Comparison of ENCODE assay signal across 8 cellular contexts in genomic region chr4:139656614-139657486, GRCh38.
DNase-seq lines count a peak whose midpoint lies in the region; ATAC-seq and TF ChIP-seq lines count a peak whose summit lies in the region.

No MANE protein-coding gene starts in this region.

- no peak overlapping the region for H3K4me3 ChIP-seq in AG04449 (ENCODE audit: low read depth, low read length)

- TF ChIP-seq POLR2A in GM18505 (IDR thresholded peaks at IDR 0.05; ENCODE audit: borderline replicate concordance, extremely low read depth, insufficient read depth, insufficient read length): no peak

- DNase-seq in AG04449 (ENCODE audit: low read depth, low spot score) (no peak), NCI-H1930 (lab: John Stamatoyannopoulos, UW) (peak; percentile 74 to 79), T-helper 2 cell (peak in 3 of 5 experiments; percentile 12 to 83 (median 21)), caudate nucleus (lab: John Stamatoyannopoulos, UW) (peak in 38 of 61 donors; percentile 2 to 68 (median 17)), islet precursor cell (peak; percentile 85)
- peak; percentile 35 for DNase-seq in stimulated activated CD4-positive, alpha-beta T cell treated with anti-CD3 and anti-CD28 coated beads, Interleukin-2, amount 100 ng/mL, for 48 hours

- POLR2A ChIA-PET in AG04449 (lab: Yijun Ruan, JAX): no interaction called here

- H3K27ac ChIP-seq in caudate nucleus (ENCODE audit: low read depth, low read length): no peak overlapping the region

- ATAC-seq in GM18505 (IDR thresholded peaks at IDR 0.05; ENCODE audit: unreplicated experiment) (peak; percentile 65), HG02973 (IDR thresholded peaks at IDR 0.05; ENCODE audit: unreplicated experiment) (peak; percentile 60)

- TF ChIP-seq CTCF in AG04449 (IDR thresholded peaks at IDR 0.05; ENCODE audit: insufficient read depth, low read length, missing control alignments): peak; percentile 86

- CTCF ChIA-PET in AG04449 (lab: Yijun Ruan, JAX): interaction anchor here (0.6 to 18.1 kb wide), 51 partner anchors 9 to 1366 kb away, joined by 3 to 554 read pairs (median 4); partner anchors contain the start of gene MGST2
